1 cellular context compared by ENCODE assay signal in the genomic region with DNA sequence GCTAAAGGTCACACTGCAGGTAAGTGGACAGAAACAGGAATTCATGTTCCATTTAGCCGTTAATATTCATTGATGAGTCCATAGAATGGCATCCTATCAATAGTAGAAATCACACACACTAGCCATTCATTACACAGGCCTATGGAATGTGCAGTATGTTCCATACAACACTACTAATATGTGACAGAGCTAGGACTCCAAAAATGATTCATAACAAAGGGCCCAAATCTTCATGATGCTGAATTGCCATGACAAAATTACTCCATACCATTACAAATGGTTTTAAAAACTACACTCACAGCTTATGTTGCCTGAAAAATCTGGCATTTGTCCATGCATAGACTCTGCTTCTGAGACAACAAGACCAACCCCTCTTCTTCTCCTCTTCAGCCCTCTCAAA.
TF ChIP-seq lines count a peak whose summit lies in the region.

No MANE protein-coding gene starts in this region.

TF ChIP-seq in SK-N-SH treated with all-trans-retinoic acid at 6 μM for 48 hours, 23 proteins besides CTCF, POLR2A, EP300 and RAD21 (continued from another document):
- TF ChIP-seq, protein P1, sequence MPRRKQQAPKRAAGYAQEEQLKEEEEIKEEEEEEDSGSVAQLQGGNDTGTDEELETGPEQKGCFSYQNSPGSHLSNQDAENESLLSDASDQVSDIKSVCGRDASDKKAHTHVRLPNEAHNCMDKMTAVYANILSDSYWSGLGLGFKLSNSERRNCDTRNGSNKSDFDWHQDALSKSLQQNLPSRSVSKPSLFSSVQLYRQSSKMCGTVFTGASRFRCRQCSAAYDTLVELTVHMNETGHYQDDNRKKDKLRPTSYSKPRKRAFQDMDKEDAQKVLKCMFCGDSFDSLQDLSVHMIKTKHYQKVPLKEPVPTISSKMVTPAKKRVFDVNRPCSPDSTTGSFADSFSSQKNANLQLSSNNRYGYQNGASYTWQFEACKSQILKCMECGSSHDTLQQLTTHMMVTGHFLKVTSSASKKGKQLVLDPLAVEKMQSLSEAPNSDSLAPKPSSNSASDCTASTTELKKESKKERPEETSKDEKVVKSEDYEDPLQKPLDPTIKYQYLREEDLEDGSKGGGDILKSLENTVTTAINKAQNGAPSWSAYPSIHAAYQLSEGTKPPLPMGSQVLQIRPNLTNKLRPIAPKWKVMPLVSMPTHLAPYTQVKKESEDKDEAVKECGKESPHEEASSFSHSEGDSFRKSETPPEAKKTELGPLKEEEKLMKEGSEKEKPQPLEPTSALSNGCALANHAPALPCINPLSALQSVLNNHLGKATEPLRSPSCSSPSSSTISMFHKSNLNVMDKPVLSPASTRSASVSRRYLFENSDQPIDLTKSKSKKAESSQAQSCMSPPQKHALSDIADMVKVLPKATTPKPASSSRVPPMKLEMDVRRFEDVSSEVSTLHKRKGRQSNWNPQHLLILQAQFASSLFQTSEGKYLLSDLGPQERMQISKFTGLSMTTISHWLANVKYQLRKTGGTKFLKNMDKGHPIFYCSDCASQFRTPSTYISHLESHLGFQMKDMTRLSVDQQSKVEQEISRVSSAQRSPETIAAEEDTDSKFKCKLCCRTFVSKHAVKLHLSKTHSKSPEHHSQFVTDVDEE (CRISPR knock-in tag; IDR thresholded peaks at IDR 0.05), result no peak
TF ChIP-seq in SK-N-SH treated with all-trans-retinoic acid at 6 μM for 48 hours: peak in this region for 0.
